ENCODE assay signal across 7 cellular contexts in the genomic region with DNA sequence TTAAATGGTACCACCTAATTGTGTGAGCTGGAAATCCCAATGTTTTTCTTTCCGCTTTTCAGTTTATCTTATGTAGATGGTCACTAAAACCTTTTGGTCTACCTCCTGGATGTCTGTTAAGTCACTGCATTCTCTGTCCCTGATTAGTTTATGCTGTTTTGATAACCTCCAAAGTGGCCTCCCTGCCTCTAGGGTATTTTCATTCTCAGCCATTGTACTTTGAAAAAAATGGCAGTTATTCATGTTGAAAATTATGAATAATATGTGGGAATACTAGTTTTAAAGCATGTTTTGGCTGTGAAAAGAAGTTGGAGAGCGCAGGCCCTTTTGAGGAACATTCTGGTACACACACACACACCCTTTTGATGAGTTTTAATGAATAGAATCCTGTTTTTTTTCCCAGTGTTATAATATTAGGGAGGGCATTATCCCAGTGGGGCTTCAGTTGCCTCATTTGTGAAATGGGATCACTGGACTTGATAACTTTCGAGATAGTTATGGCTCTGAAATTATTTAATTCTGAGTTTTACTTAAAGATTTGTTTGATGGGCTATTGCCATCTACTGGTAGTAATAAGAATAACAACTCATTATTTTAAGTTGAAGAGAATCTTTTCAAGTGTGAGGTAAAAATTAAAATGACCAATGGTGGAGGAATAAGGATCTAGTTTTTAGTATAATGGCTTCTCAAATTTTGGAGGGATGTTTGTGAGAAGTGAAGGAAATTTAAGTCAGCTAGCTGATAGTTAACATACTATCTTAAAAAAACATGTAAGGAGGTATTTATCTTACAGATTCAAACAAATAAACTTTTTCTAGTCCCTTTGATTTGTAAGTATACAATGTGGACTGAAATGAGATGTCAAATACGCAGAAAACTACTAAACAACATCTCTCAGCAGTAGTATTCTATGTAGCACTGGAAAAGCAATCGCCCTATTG. TPM values are rescaled to one million over a fixed set of nuclear protein-coding genes. Genes with fewer than 3 reads are reported as not detected.
DNase-seq lines count a peak whose midpoint lies in the region; ATAC-seq, FAIRE-seq and TF ChIP-seq lines count a peak whose summit lies in the region.

No MANE protein-coding gene starts in this region.

- CTCF ChIA-PET in WTC11 (lab: Charles Lee), result interaction anchor here (1.2 to 2.1 kb wide), 3 partner anchors 72 to 494 kb away, joined by 3 to 23 read pairs (median 5); no protein-coding TSS in a partner anchor

- no peak overlapping the region for H3K4me3 ChIP-seq in keratinocyte (ENCODE audit: control insufficient read depth in 2 of 3, extremely low read depth in 1 of 3, insufficient read depth in 2 of 3, low read depth in 1 of 3, low read length in 3 of 3)

- no peak overlapping the region; the same call in 1 of the 2 replicates for H3K27ac Mint-ChIP-seq in WTC11

- no peak overlapping the region for H3K27ac ChIP-seq in keratinocyte (ENCODE audit: control insufficient read depth, insufficient read depth, low read length)

- no peak for ATAC-seq in WTC11
- ATAC-seq in HG03045 (IDR thresholded peaks at IDR 0.05; ENCODE audit: unreplicated experiment), result no peak
- ATAC-seq in GM21723 (IDR thresholded peaks at IDR 0.05; ENCODE audit: unreplicated experiment), result no peak

- H3K4me1 ChIP-seq in keratinocyte (ENCODE audit: control insufficient read depth, extremely low read depth, insufficient read depth, low read length), result peaks cover 33% of the 10 kb centered on the region

- TF ChIP-seq CTCF in WTC11 (IDR thresholded peaks at IDR 0.05) (peak; percentile 56), keratinocyte (optimal IDR thresholded peaks at IDR 0.05 in 1 of 3, IDR thresholded peaks at IDR 0.05 in 1 of 3, conservative IDR thresholded peaks at IDR 0.05 in 1 of 3; ENCODE audit: extremely low read depth in 1 of 3, insufficient read depth in 2 of 3, low read length in 3 of 3) (peak in 1 of 3 experiments; percentile 41)

- H3K9ac ChIP-seq in keratinocyte (ENCODE audit: control insufficient read depth, extremely low read depth, insufficient read depth, low read length), result no peak overlapping the region

- no peaks in the 10 kb centered on the region for H3K9me3 ChIP-seq in keratinocyte (ENCODE audit: control insufficient read depth, low read depth, low read length)

- peaks cover 0 to 2% of the 10 kb centered on the region in 2 experiments for H3K36me3 ChIP-seq in keratinocyte (ENCODE audit: control insufficient read depth in 2 of 2, extremely low read depth in 1 of 2, insufficient read depth in 2 of 2, low read length in 2 of 2)

- POLR2A ChIA-PET in WTC11 (lab: Charles Lee), result no interaction called here

- no peak for FAIRE-seq in keratinocyte (lab: Jason Lieb, UNC)

- peaks cover 44% of the 10 kb centered on the region for H3K4me1 Mint-ChIP-seq in WTC11

- H3K79me2 ChIP-seq in keratinocyte (ENCODE audit: control insufficient read depth, insufficient read depth, low read length), result peaks cover 55% of the 10 kb centered on the region

- H3K9me1 ChIP-seq in keratinocyte (ENCODE audit: control insufficient read depth, extremely low read depth, insufficient read depth, low read length), result peaks cover 3% of the 10 kb centered on the region

- H3K27me3 Mint-ChIP-seq in WTC11 (ENCODE audit: low read depth), result peaks cover 6% of the 10 kb centered on the region; the same call in 1 of the 2 replicates

- peaks cover 11% of the 10 kb centered on the region for H3K36me3 Mint-ChIP-seq in WTC11

- no peak overlapping the region for H2AFZ ChIP-seq in keratinocyte (ENCODE audit: control insufficient read depth, low read length)

- H3K4me2 ChIP-seq in keratinocyte (ENCODE audit: control insufficient read depth, extremely low read depth, insufficient read depth, low read depth, low read length), result peak overlapping the region; percentile 95

- 0 out of 2 replicates have a peak, but pooled peaks cover 3% of the 10 kb centered on the region for H3K9me3 Mint-ChIP-seq in WTC11

- no peaks in the 10 kb centered on the region for H4K20me1 ChIP-seq in keratinocyte (ENCODE audit: control insufficient read depth, extremely low read depth, insufficient read depth, low read length)

- DNase-seq in ELR (ENCODE audit: low read depth) (peak; percentile 61), LoVo (ENCODE audit: low spot score) (peak; percentile 44), WTC11 (ENCODE audit: low spot score) (no peak), keratinocyte (ENCODE audit: low read depth, low spot score) (no peak)
- DNase-seq in stimulated activated CD4-positive, alpha-beta T cell treated with anti-CD3 and anti-CD28 coated beads, Interleukin-2, amount 100 ng/mL, for 24 hours, result no peak

- H3K4me3 Mint-ChIP-seq in WTC11, result no peak overlapping the region

- dilution Hi-C loops in keratinocyte (cut with MboI; ENCODE audit: extremely low pct_ligation_motif_present, low sequenced_read_pairs), result no loop called here

- H3K27me3 ChIP-seq in keratinocyte (ENCODE audit: control insufficient read depth, extremely low read depth, insufficient read depth, low read length), result no peaks in the 10 kb centered on the region

TF ChIP-seq in WTC11, 78 proteins besides CTCF, POLR2A, EP300 and RAD21:
- no peak for TF ChIP-seq MYBL2 (CRISPR knock-in tag; IDR thresholded peaks at IDR 0.05)
- TF ChIP-seq RORB (CRISPR knock-in tag; IDR thresholded peaks at IDR 0.05), result no peak
- TF ChIP-seq RELA (CRISPR knock-in tag; IDR thresholded peaks at IDR 0.05; ENCODE audit: borderline replicate concordance), result no peak
- TF ChIP-seq KAT7 (CRISPR knock-in tag; IDR thresholded peaks at IDR 0.05; ENCODE audit: borderline replicate concordance), result no peak
- no peak for TF ChIP-seq ZNF219 (CRISPR knock-in tag; IDR thresholded peaks at IDR 0.05; ENCODE audit: borderline replicate concordance)

RNA-seq across cellular contexts. Expression of a gene that starts 3.9 kb away (rescaled TPM):
- 9.3 to 9.9 TPM (median 9.6 TPM) in 3 replicates for total RNA-seq in WTC11 (2021)
- polyA plus RNA-seq in keratinocyte, result 6.0 to 9.1 TPM (median 6.2 TPM) in 3 replicates
- polyA plus RNA-seq in keratinocyte (2011; ENCODE audit: low read depth), result 6.4 TPM
- 4.8 and 7.6 TPM in 2 replicates for polyA plus RNA-seq in keratinocyte (2011; cell fraction: cytosol; rRNA removed)
- polyA plus RNA-seq in keratinocyte (2011; cell fraction: nucleus; rRNA removed), result 2.4 and 3.0 TPM in 2 replicates
- polyA plus RNA-seq in keratinocyte (2012; ENCODE audit: low replicate concordance), result 8.2 and 8.6 TPM in 2 replicates
- polyA minus RNA-seq in keratinocyte, result 0.98 to 3.0 TPM (median 2.0 TPM) in 3 replicates
- 4.8 TPM for polyA minus RNA-seq in keratinocyte (2011; cell fraction: cytosol; rRNA and poly(A)+ RNA removed)
- 1.2 and 1.7 TPM in 2 replicates for polyA minus RNA-seq in keratinocyte (2011; cell fraction: nucleus; rRNA and poly(A)+ RNA removed)

Comparison
In these comparisons a context has a peak if more than half of its experiments do, and no peak if none do; other contexts are left out.
1. DNase-seq: peak in ELR (single experiment) and LoVo (single experiment); none in WTC11 (single experiment), keratinocyte (single experiment) and stimulated activated CD4-positive, alpha-beta T cell treated with anti-CD3 and anti-CD28 coated beads, Interleukin-2, amount 100 ng/mL, for 24 hours (0 of 2).